In the genomic region with DNA sequence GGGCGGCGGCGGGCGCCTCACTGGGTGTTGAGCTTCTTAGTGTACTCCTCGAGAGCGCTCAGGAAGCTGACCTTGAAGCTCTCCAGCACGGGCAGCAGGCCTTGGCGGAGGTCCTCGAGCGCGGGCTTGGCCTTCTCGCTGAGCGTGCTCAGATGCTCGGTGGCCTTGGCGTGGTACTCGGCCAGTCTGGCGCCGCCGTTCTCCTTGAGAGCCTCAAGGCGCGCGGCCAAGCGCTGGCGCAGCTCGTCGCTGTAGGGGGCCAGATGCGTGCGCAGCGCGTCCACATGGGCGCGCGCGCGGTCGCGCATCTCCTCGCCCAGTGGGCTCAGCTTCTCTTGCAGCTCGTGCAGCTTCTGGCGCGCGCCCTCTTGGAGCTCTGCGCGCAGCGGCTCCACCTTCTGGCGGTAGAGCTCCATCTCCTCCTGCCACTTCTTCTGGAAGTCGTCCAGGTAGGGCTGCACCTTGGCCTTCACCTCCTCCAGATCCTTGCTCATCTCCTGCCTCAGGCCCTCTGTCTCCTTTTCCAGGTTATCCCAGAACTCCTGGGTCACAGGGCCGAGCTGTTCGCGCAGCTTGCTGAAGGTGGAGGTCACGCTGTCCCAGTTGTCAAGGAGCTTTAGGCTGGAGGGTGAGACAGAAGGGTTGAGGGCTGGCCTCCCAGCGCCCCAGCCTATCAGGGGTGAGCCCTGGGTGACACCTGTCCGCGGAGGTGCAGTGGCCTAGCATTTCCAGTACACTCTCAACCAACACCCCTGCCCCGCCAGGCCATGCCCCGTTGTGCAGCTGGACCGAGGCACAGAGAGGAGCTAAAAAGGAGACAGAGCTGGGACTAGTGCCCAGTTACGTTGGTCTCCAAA, we compare ENCODE assay signal across 8 cellular contexts. TPM values are rescaled to one million over a fixed set of nuclear protein-coding genes. Genes with fewer than 3 reads are reported as not detected.
A peak's percentile ranks its signal among the peaks of the same experiment; 100 is the strongest.
DNase-seq lines count a peak whose midpoint lies in the region; ATAC-seq, FAIRE-seq and TF ChIP-seq lines count a peak whose summit lies in the region.

No MANE protein-coding gene starts in this region.

- POLR2A ChIA-PET in activated CD8-positive, alpha-beta T cell treated with anti-CD3 and anti-CD28 coated beads for 36 hours (lab: Charles Lee), result interaction anchor here (0.7 to 2.1 kb wide), 15 partner anchors 10 to 337 kb away, joined by 3 to 17 read pairs (median 3); a partner anchor contains a TSS

- H3K4me3 Mint-ChIP-seq in activated CD8-positive, alpha-beta T cell treated with anti-CD3 and anti-CD28 coated beads for 36 hours, result peak overlapping the region; percentile 72

- peak; percentile 65 for TF ChIP-seq CTCF in activated CD8-positive, alpha-beta T cell treated with anti-CD3 and anti-CD28 coated beads for 36 hours (IDR thresholded peaks at IDR 0.05)
- TF ChIP-seq CTCF in lung (IDR thresholded peaks at IDR 0.05; ENCODE audit: control extremely low read depth, extremely low read depth), result peak; percentile 64

- H3K27ac ChIP-seq in BLaER1 (peak overlapping the region; percentile 85), lung (ENCODE audit: low read depth in 1 of 2, low read length in 1 of 2) (peak overlapping the region; percentile 47 to 88)

- DNase-seq in GM19239 (ENCODE audit: insufficient read length, low spot score) (peak; percentile 82), NCI-H526 (lab: John Stamatoyannopoulos, UW) (peak; percentile 93 to 100), ecto neural progenitor cell (ENCODE audit: low spot score) (peak; percentile 91), lung (ENCODE audit: low spot score) (peak; percentile 87)
- DNase-seq in activated CD8-positive, alpha-beta T cell treated with anti-CD3 and anti-CD28 coated beads for 36 hours, result peak; percentile 89
- peak; percentile 56 to 80 (median 61) for DNase-seq in stimulated activated CD4-positive, alpha-beta T cell treated with anti-CD3 and anti-CD28 coated beads, TNF-alpha, amount 100 ng/mL, for 24 hours (ENCODE audit: low read depth in 3 of 3)

- H3K36me3 ChIP-seq in BLaER1 (no peaks in the 10 kb centered on the region), lung (ENCODE audit: control insufficient read depth in 2 of 2, insufficient read depth in 2 of 2, low read length in 2 of 2) (no peaks in the 10 kb centered on the region)

- WGBS in lung, 2 donors, result 11 to 14% methylated on average over 58 of the region's 58 CpGs

- no peaks in the 10 kb centered on the region for H3K9me3 ChIP-seq in BLaER1
- no peaks in the 10 kb centered on the region for H3K9me3 ChIP-seq in lung (ENCODE audit: control insufficient read depth in 2 of 2, insufficient read depth in 1 of 2, low read length in 1 of 2)

- H3K27me3 Mint-ChIP-seq in activated CD8-positive, alpha-beta T cell treated with anti-CD3 and anti-CD28 coated beads for 36 hours, result no peaks in the 10 kb centered on the region

- no peaks in the 10 kb centered on the region for H3K9me3 Mint-ChIP-seq in activated CD8-positive, alpha-beta T cell treated with anti-CD3 and anti-CD28 coated beads for 36 hours

- peak overlapping the region; percentile 34 for H3K27ac Mint-ChIP-seq in activated CD8-positive, alpha-beta T cell treated with anti-CD3 and anti-CD28 coated beads for 36 hours

- H3K4me1 ChIP-seq in BLaER1 (peaks cover 22% of the 10 kb centered on the region), lung (ENCODE audit: control insufficient read depth in 2 of 2, insufficient read depth in 2 of 2, low read length in 2 of 2) (peaks cover 0 to 21% of the 10 kb centered on the region in 2 donors)

- H3K4me3 ChIP-seq in BLaER1, result peak overlapping the region; percentile 70
- peak overlapping the region; percentile 9 for H3K4me3 ChIP-seq in lung

- H3K4me1 Mint-ChIP-seq in activated CD8-positive, alpha-beta T cell treated with anti-CD3 and anti-CD28 coated beads for 36 hours (ENCODE audit: low read depth), result peaks cover 4% of the 10 kb centered on the region

- H3K4me2 ChIP-seq in BLaER1, result peak overlapping the region; percentile 99

- intact Hi-C loops in activated CD8-positive, alpha-beta T cell treated with anti-CD3 and anti-CD28 coated beads for 36 hours (cut with micrococcal nuclease), result loop anchor here (5.0 kb wide), 1 partner anchor 44 kb away; a partner anchor contains a TSS

- peak overlapping the region; percentile 84 for H3K9ac ChIP-seq in BLaER1

- H3K27me3 ChIP-seq in BLaER1 (no peaks in the 10 kb centered on the region), lung (ENCODE audit: control insufficient read depth, insufficient read depth) (no peaks in the 10 kb centered on the region)

- no peaks in the 10 kb centered on the region for H3K36me3 Mint-ChIP-seq in activated CD8-positive, alpha-beta T cell treated with anti-CD3 and anti-CD28 coated beads for 36 hours (ENCODE audit: low read depth)

- ATAC-seq in HG03457 (IDR thresholded peaks at IDR 0.05; ENCODE audit: unreplicated experiment), result peak; percentile 78
- ATAC-seq in activated CD8-positive, alpha-beta T cell treated with anti-CD3 and anti-CD28 coated beads for 36 hours, result peak; percentile 97
- peak; percentile 89 for ATAC-seq in lung (ENCODE audit: insufficient read depth, low FRiP score)

- CTCF ChIA-PET in activated CD8-positive, alpha-beta T cell treated with anti-CD3 and anti-CD28 coated beads for 36 hours (lab: Charles Lee), result interaction anchor here (0.6 to 4.3 kb wide), 55 partner anchors 9 to 1724 kb away, joined by 3 to 167 read pairs (median 5); a partner anchor contains a TSS

- no peak for FAIRE-seq in GM19239 (lab: Jason Lieb, UNC)

- H4K20me1 ChIP-seq in BLaER1, result no peaks in the 10 kb centered on the region

RNA-seq across cellular contexts. Expression of a gene that starts 1.4 kb away (rescaled TPM):
- total RNA-seq in activated CD8-positive, alpha-beta T cell treated with anti-CD3 and anti-CD28 coated beads for 36 hours, result not detected
- 1 to 10 TPM; 1.2 to 4.4 TPM for total RNA-seq in lung
- 10 to 100 TPM in 1 of 2 donors, 1 to 10 TPM in 1; 1.9 to 18.2 TPM for polyA plus RNA-seq in lung

RNA-seq across cellular contexts. Expression of a gene that starts 6.3 kb away (rescaled TPM):
- not detected for total RNA-seq in activated CD8-positive, alpha-beta T cell treated with anti-CD3 and anti-CD28 coated beads for 36 hours
- 1 to 10 TPM in 1 of 2 donors, not detected in 1; 2.3 TPM for total RNA-seq in lung
- under 1 TPM in 1 of 2 donors, not detected in 1; 0.14 TPM for polyA plus RNA-seq in lung

RNA-seq across cellular contexts. Expression of a gene that starts 12.9 kb away (rescaled TPM):
- total RNA-seq in activated CD8-positive, alpha-beta T cell treated with anti-CD3 and anti-CD28 coated beads for 36 hours, result not detected
- not detected for total RNA-seq in lung
- polyA plus RNA-seq in lung, result under 1 TPM in 1 of 2 donors, not detected in 1; 0.06 TPM

RNA-seq across cellular contexts. Expression of a gene that starts 44.3 kb away (rescaled TPM):
- not detected for total RNA-seq in activated CD8-positive, alpha-beta T cell treated with anti-CD3 and anti-CD28 coated beads for 36 hours
- total RNA-seq in lung, result under 1 TPM in 1 of 2 donors, not detected in 1; 0.77 TPM
- polyA plus RNA-seq in lung, result under 1 TPM; 0.22 to 0.31 TPM

RNA-seq across cellular contexts. Expression of a gene that starts 48.2 kb away (rescaled TPM):
- 10 to 100 TPM; 89.9 TPM for total RNA-seq in activated CD8-positive, alpha-beta T cell treated with anti-CD3 and anti-CD28 coated beads for 36 hours
- 10 to 100 TPM; 33.3 to 50.9 TPM for total RNA-seq in lung
- polyA plus RNA-seq in lung, result 10 to 100 TPM; 19.4 to 35.8 TPM

Comparison
In these comparisons a context has a peak if more than half of its experiments do, and no peak if none do; other contexts are left out.
1. Peak in every context shown above with its lines: DNase-seq, ATAC-seq, H3K4me3 ChIP-seq and H3K27ac ChIP-seq.